ENCODE assay signal across 1 cellular context in the genomic region with DNA sequence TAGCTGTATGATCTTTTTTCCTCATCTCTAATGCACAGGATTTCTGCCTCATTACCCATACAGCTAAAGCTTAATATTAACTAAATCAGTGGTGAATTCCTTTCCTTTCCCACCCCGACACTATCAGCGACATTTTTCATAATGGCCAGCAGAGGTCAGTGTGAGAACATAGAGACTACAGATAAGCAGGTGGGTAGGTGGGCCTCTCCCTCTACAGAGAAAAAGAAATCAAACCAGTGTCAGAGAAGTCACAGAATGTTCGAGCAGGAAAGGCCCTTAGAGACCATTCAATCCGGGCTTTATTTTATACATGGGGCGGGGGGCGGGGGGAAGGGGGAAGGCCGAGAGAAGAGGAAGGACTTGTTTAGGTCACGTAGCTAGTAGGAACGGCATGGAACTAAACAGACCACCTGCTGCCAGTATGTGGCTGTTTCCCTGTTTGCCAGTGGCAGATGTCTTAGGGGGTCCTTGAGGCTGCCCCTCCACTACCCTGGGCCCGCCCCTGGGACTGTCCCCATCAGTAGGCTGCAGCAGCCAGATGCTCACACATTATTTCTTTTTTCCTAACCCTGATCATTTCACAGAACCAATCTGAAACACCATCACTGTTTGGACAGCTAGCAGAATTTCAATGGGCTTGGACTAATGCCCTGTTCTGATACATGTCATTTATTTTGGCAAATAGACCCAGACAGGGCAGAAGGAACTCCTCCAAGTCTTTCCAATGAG.
A peak's percentile ranks its signal among the peaks of the same experiment; 100 is the strongest.
TF ChIP-seq lines count a peak whose summit lies in the region.

No MANE protein-coding gene starts in this region.

TF ChIP-seq in IMR-90, 13 proteins besides CTCF, POLR2A, EP300 and RAD21:
- TF ChIP-seq BHLHE40 (IDR thresholded peaks at IDR 0.05; ENCODE audit: low read depth, low read length) (no peak), FOS (IDR thresholded peaks at IDR 0.05; ENCODE audit: low read depth, low read length) (no peak), RCOR1 (IDR thresholded peaks at IDR 0.05; ENCODE audit: insufficient replicate concordance, low read length) (no peak), CHD1 (IDR thresholded peaks at IDR 0.05; ENCODE audit: low read depth, low read length) (no peak), CEBPB (IDR thresholded peaks at IDR 0.05; ENCODE audit: low read depth, low read length) (no peak), SMC3 (IDR thresholded peaks at IDR 0.05; ENCODE audit: low read depth, low read length) (peak; percentile 57), MXI1 (IDR thresholded peaks at IDR 0.05; ENCODE audit: borderline replicate concordance, low read depth, low read length) (no peak)
- TF ChIP-seq, protein P1, sequence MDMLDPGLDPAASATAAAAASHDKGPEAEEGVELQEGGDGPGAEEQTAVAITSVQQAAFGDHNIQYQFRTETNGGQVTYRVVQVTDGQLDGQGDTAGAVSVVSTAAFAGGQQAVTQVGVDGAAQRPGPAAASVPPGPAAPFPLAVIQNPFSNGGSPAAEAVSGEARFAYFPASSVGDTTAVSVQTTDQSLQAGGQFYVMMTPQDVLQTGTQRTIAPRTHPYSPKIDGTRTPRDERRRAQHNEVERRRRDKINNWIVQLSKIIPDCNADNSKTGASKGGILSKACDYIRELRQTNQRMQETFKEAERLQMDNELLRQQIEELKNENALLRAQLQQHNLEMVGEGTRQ (IDR thresholded peaks at IDR 0.05; ENCODE audit: low read depth, low read length), result no peak
